9 cellular contexts compared by ENCODE assay signal in genomic region chr9:108743901-108744371, GRCh38.
DNase-seq lines count a peak whose midpoint lies in the region; TF ChIP-seq lines count a peak whose summit lies in the region.
"Had no signal": no experiment of that assay in that cellular context is flagged by ENCODE, and none has a peak within 500 bp of the region (broad histone marks: within the 10 kb centered on the region; RNA-seq: fewer than 3 reads in every experiment).

No MANE protein-coding gene starts in this region.

- H3K27me3 ChIP-seq in Caco-2 (replicated peaks; ENCODE audit: control insufficient read depth, insufficient read depth, low read length), result no peaks in the 10 kb centered on the region

- H3K9me3 Mint-ChIP-seq in Caco-2 (ENCODE audit: unreplicated experiment) (no peaks in the 10 kb centered on the region), nephron progenitor cell (no peaks in the 10 kb centered on the region)

- BruUV-seq in Caco-2 (replicated peaks; lab: Mats Ljungman, UMichigan), result no TSS peak

- H3K27me3 Mint-ChIP-seq in Caco-2 (ENCODE audit: insufficient read depth, unreplicated experiment), result no peaks in the 10 kb centered on the region
- peaks cover 3% of the 10 kb centered on the region for H3K27me3 Mint-ChIP-seq in nephron progenitor cell (ENCODE audit: low read depth, poor library complexity)

- no peak for TF ChIP-seq CTCF in Caco-2 (IDR thresholded peaks at IDR 0.05; ENCODE audit: insufficient read depth in 1 of 2, low read depth in 1 of 2, low read length in 1 of 2, severe bottlenecking in 1 of 2, unreplicated experiment in 1 of 2)
- no peak for TF ChIP-seq CTCF in nephron progenitor cell (IDR thresholded peaks at IDR 0.05)

- TF ChIP-seq EP300 in Ishikawa (IDR thresholded peaks at IDR 0.05; ENCODE audit: borderline replicate concordance), result peak; percentile 21; the same call in 1 of the 2 replicates

- no peak for TF ChIP-seq RAD21 in Ishikawa (IDR thresholded peaks at IDR 0.05; ENCODE audit: low read depth)

- H3K4me1 ChIP-seq in Caco-2, result no peaks in the 10 kb centered on the region

- no peaks in the 10 kb centered on the region for H3K4me1 Mint-ChIP-seq in Caco-2 (ENCODE audit: low read depth, unreplicated experiment)
- peaks cover 11% of the 10 kb centered on the region for H3K4me1 Mint-ChIP-seq in nephron progenitor cell

- no peaks in the 10 kb centered on the region for H3K36me3 ChIP-seq in Caco-2 (ENCODE audit: control insufficient read depth, insufficient read depth, low read length)

- H3K27ac Mint-ChIP-seq in Caco-2 (ENCODE audit: unreplicated experiment) (no peak overlapping the region), nephron progenitor cell (peak overlapping the region; percentile 33)

- DNase-seq in Caco-2, result peak; percentile 4 to 64
- DNase-seq in ecto neural progenitor cell (ENCODE audit: low spot score), result peak; percentile 60
- DNase-seq in nephron progenitor cell, result peak; percentile 39
- DNase-seq in KBM-7, result no peak
- no peak for DNase-seq in stimulated activated CD4-positive, alpha-beta T cell treated with anti-CD3 and anti-CD28 coated beads, Interleukin-2, amount 100 ng/mL, for 24 hours
- no peak for DNase-seq in NCI-H2196 treated with DMSO at 0.1 percent for 48 hours (lab: John Stamatoyannopoulos, UW; ENCODE audit: unreplicated experiment)
- no peak for DNase-seq in SW 1271 (lab: John Stamatoyannopoulos, UW)
- DNase-seq: NCI-H1105 had no signal

- CTCF ChIA-PET in Caco-2 (lab: Charles Lee), result no interaction called here

- POLR2A ChIA-PET in Caco-2 (lab: Charles Lee), result no interaction called here

- H3K4me3 Mint-ChIP-seq in Caco-2 (ENCODE audit: unreplicated experiment) (no peak overlapping the region), nephron progenitor cell (no peak overlapping the region)

- intact Hi-C loops in Caco-2 (cut with micrococcal nuclease; ENCODE audit: unreplicated experiment), result no loop called here

- no peaks in the 10 kb centered on the region for H3K9me3 ChIP-seq in Caco-2

- no peak overlapping the region for H3K4me3 ChIP-seq in Caco-2 (ENCODE audit: low read depth, low read length)

- in situ Hi-C loops in KBM-7 (cut with MboI; ENCODE audit: low pct_unique_long_range_greater_than_20kb, low sequenced_read_pairs), result no loop called here

- H3K36me3 Mint-ChIP-seq in Caco-2 (ENCODE audit: insufficient read depth, unreplicated experiment) (no peaks in the 10 kb centered on the region), nephron progenitor cell (ENCODE audit: low read depth) (no peaks in the 10 kb centered on the region)

TF ChIP-seq in Ishikawa, 13 proteins besides CTCF, POLR2A, EP300 and RAD21:
- TF ChIP-seq CEBPB (IDR thresholded peaks at IDR 0.05) (no peak), TEAD4 (IDR thresholded peaks at IDR 0.05) (peak; percentile 92), YY1 (IDR thresholded peaks at IDR 0.05; ENCODE audit: low read depth) (no peak), MAX (IDR thresholded peaks at IDR 0.05) (peak; percentile 94), USF1 (IDR thresholded peaks at IDR 0.05) (peak; percentile 58)

Comparison
In these comparisons a context has a peak if more than half of its experiments do, and no peak if none do; other contexts are left out.
1. DNase-seq: peak in Caco-2 (2 of 2), ecto neural progenitor cell (single experiment) and nephron progenitor cell (single experiment); none in KBM-7 (single experiment), stimulated activated CD4-positive, alpha-beta T cell treated with anti-CD3 and anti-CD28 coated beads, Interleukin-2, amount 100 ng/mL, for 24 hours (0 of 2), NCI-H2196 treated with DMSO at 0.1 percent for 48 hours (single experiment) and SW 1271 (0 of 2).